Comparison of ENCODE assay signal across 18 cellular contexts in the genomic region with DNA sequence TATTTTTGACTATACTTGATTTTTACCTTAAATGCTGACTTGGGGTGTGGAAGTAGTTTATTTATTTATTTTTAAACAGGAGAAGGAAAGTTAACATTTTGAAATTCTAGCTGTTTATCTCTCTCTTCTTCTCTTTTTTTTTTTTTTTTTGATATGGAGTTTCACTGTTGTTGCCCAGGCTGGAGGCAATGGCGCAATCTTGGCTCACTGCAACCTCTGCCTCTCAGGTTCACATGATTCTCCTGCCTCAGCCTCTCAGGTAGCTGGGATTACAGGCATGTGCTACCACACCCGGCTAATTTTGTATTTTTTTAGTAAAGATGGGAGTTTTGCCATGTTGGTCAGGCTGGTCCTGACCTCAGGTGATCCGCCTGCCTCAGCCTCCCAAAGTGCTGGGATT. TPM values are rescaled to one million over a fixed set of nuclear protein-coding genes. Genes with fewer than 3 reads are reported as not detected.
"Had no signal": no experiment of that assay in that cellular context is flagged by ENCODE, and none has a peak within 500 bp of the region (broad histone marks: within the 10 kb centered on the region; RNA-seq: fewer than 3 reads in every experiment).

No MANE protein-coding gene starts in this region.

- H3K4me3 ChIP-seq: ascending aorta, esophagus squamous epithelium, left lung had no signal

- DNase-seq: activated CD4-positive, alpha-beta T cell treated with anti-CD3 and anti-CD28 coated beads for 1 hour; activated CD8-positive, alpha-beta memory T cell treated with anti-CD3 and anti-CD28 coated beads, Interleukin-2, amount 50 U/mL, for 48 hours; esophagus squamous epithelium; hippocampal formation; left lung; nucleus accumbens; posterior cingulate gyrus; retina; SHP77 treated with DMSO at 0.1 percent for 48 hours; stimulated activated CD4-positive, alpha-beta T cell treated with anti-CD3 and anti-CD28 coated beads, Interleukin-15, amount 100 ng/mL, for 24 hours; stimulated activated CD4-positive, alpha-beta T cell treated with anti-CD3 and anti-CD28 coated beads, Interleukin-4, amount 100 ng/mL, for 1 hour; stimulated activated naive CD4-positive, alpha-beta T cell; T-helper 1 cell had no signal

- H3K4me3 Mint-ChIP-seq: nephron, type B pancreatic cell had no signal

- ATAC-seq: left lung, SK-N-SH treated with all-trans-retinoic acid at 6 μM for 48 hours had no signal

- H3K27ac ChIP-seq: ascending aorta, esophagus squamous epithelium, left lung, VCaP had no signal

- H3K9me3 ChIP-seq: ascending aorta, esophagus squamous epithelium, left lung had no signal

- H3K27ac Mint-ChIP-seq: type B pancreatic cell had no signal

- H3K9me3 Mint-ChIP-seq: nephron, type B pancreatic cell had no signal

- H3K27me3 Mint-ChIP-seq: type B pancreatic cell had no signal

- H3K4me1 ChIP-seq: ascending aorta had no signal

- H3K27me3 ChIP-seq: ascending aorta, esophagus squamous epithelium, left lung had no signal

RNA-seq across cellular contexts. Expression of gene TRMT61B, which starts 35.4 kb away (rescaled TPM):
- total RNA-seq: ascending aorta had no signal
